ENCODE assay signal across 2 cellular contexts in genomic region chr19:47389150-47389556, GRCh38.
TF ChIP-seq lines count a peak whose summit lies in the region.

No MANE protein-coding gene starts in this region.

TF ChIP-seq in GM12878, 131 proteins besides CTCF, POLR2A, EP300 and RAD21:
- TF ChIP-seq CEBPB (IDR thresholded peaks at IDR 0.05; ENCODE audit: borderline replicate concordance in 1 of 2, low read depth in 2 of 2, low read length in 2 of 2) (no peak), NR2C1 (IDR thresholded peaks at IDR 0.05) (no peak), MYB (IDR thresholded peaks at IDR 0.05; ENCODE audit: borderline replicate concordance, low read depth, low read length) (no peak), TCF7 (IDR thresholded peaks at IDR 0.05; ENCODE audit: borderline replicate concordance) (no peak), ELK1 (IDR thresholded peaks at IDR 0.05; ENCODE audit: low read depth, low read length) (no peak), NKRF (conservative IDR thresholded peaks at IDR 0.05) (no peak), TAF1 (IDR thresholded peaks at IDR 0.05; ENCODE audit: borderline replicate concordance, low read depth, low read length) (no peak), ETV6 (conservative IDR thresholded peaks at IDR 0.05 in 1 of 2, IDR thresholded peaks at IDR 0.05 in 1 of 2; ENCODE audit: borderline replicate concordance in 1 of 2, low read depth in 1 of 2) (no peak), SIX5 (IDR thresholded peaks at IDR 0.05; ENCODE audit: low read depth, low read length, severe bottlenecking) (no peak), KAT2A (conservative IDR thresholded peaks at IDR 0.05; ENCODE audit: control insufficient read depth, low read depth, low read length) (no peak)
TF ChIP-seq in GM12878: peak in this region for 0.

TF ChIP-seq in GM12891, 5 proteins besides CTCF, POLR2A, EP300 and RAD21:
- no peak for TF ChIP-seq POU2F2 (IDR thresholded peaks at IDR 0.05; ENCODE audit: low read depth, low read length)
TF ChIP-seq in GM12891: peak in this region for 0.
